In genomic region chr2:119230630-119231185, GRCh38 we compare ENCODE assay signal across 1 cellular context.
TF ChIP-seq lines count a peak whose summit lies in the region.

No MANE protein-coding gene starts in this region.

TF ChIP-seq in IMR-90, 13 proteins besides CTCF, POLR2A, EP300 and RAD21 (continued from another document):
- no peak for TF ChIP-seq RCOR1 (IDR thresholded peaks at IDR 0.05; ENCODE audit: insufficient replicate concordance, low read length)
